2 cellular contexts compared by ENCODE assay signal in the genomic region with DNA sequence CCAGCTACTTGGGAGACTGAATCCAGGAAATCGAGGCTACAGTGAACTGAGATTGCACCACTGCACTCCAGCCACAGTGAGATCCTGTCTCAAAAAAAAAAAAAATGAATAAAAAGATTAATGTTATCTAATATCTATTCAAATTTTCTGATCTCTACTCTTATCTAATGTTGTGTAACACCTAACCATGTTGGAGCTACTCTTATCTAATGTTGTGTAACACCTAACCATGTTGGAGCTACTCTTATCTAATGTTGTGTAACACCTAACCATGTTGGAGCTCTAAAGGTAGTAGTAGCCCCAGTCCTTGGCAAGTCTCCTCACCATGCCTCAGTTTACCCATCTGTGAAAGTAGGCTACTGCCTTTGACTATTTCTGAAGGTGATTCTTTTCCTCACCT.
TF ChIP-seq lines count a peak whose summit lies in the region.

No MANE protein-coding gene starts in this region.

TF ChIP-seq in IMR-90, 13 proteins besides CTCF, POLR2A, EP300 and RAD21:
- TF ChIP-seq CEBPB (IDR thresholded peaks at IDR 0.05; ENCODE audit: low read depth, low read length) = peak; percentile 44

TF ChIP-seq in HepG2, 621 proteins besides CTCF, POLR2A, EP300 and RAD21:
- TF ChIP-seq GATA4 (IDR thresholded peaks at IDR 0.05; ENCODE audit: borderline replicate concordance, low read depth) (0 out of 2 replicates have a peak, but pooled peaks have one; percentile 35), CEBPB (IDR thresholded peaks at IDR 0.05; ENCODE audit: borderline replicate concordance, low read depth, low read length) (peak; percentile 54; the same call in 1 of the 2 replicates)
